ENCODE assay signal across 15 cellular contexts in genomic region chr3:136734382-136735070, GRCh38. TPM values are rescaled to one million over a fixed set of nuclear protein-coding genes. Genes with fewer than 3 reads are reported as not detected.
DNase-seq lines count a peak whose midpoint lies in the region; ATAC-seq lines count a peak whose summit lies in the region.
"Had no signal": no experiment of that assay in that cellular context is flagged by ENCODE, and none has a peak within 500 bp of the region (broad histone marks: within the 10 kb centered on the region; RNA-seq: fewer than 3 reads in every experiment).

No MANE protein-coding gene starts in this region.

- H3K4me3 Mint-ChIP-seq in activated CD4-positive, alpha-beta T cell treated with anti-CD3 and anti-CD28 coated beads for 36 hours, result no peak overlapping the region
- H3K4me3 Mint-ChIP-seq in central memory CD8-positive, alpha-beta T cell, result no peak overlapping the region
- H3K4me3 Mint-ChIP-seq in naive thymus-derived CD4-positive, alpha-beta T cell, result peak overlapping the region in 5 of 10 donors; percentile 2 to 40 (median 26)
- H3K4me3 Mint-ChIP-seq in activated CD8-positive, alpha-beta memory T cell treated with anti-CD3 and anti-CD28 coated beads, Interleukin-2, amount 10 ng/mL, durations not matched to agents 7 days and 5 days, result no peak overlapping the region
- H3K4me3 Mint-ChIP-seq: activated B cell treated with CpG ODN at 0.5 μM for 24 hours; activated naive CD4-positive, alpha-beta T cell treated with anti-CD3 and anti-CD28 coated beads, Interleukin-2, amount 10 ng/mL, durations not matched to agents 7 days and 5 days had no signal

- H3K36me3 Mint-ChIP-seq in activated CD4-positive, alpha-beta T cell treated with anti-CD3 and anti-CD28 coated beads for 36 hours (ENCODE audit: low read depth), result peaks cover 16% of the 10 kb centered on the region
- peaks cover 9% of the 10 kb centered on the region for H3K36me3 Mint-ChIP-seq in central memory CD8-positive, alpha-beta T cell (ENCODE audit: insufficient read depth)
- peaks cover 4 to 14% (median 7%) of the 10 kb centered on the region in 5 donors for H3K36me3 Mint-ChIP-seq in naive thymus-derived CD4-positive, alpha-beta T cell
- peaks cover 9% of the 10 kb centered on the region for H3K36me3 Mint-ChIP-seq in activated CD8-positive, alpha-beta memory T cell treated with anti-CD3 and anti-CD28 coated beads, Interleukin-2, amount 10 ng/mL, durations not matched to agents 7 days and 5 days

- no peak overlapping the region for H3K27ac ChIP-seq in naive thymus-derived CD4-positive, alpha-beta T cell (ENCODE audit: low read depth, low read length)
- H3K27ac ChIP-seq: GM23248, suprapubic skin had no signal

- no peaks in the 10 kb centered on the region for H3K9me3 ChIP-seq in naive thymus-derived CD4-positive, alpha-beta T cell (ENCODE audit: control insufficient read depth in 2 of 3, low read length in 3 of 3)
- H3K9me3 ChIP-seq: suprapubic skin had no signal

- H3K27me3 ChIP-seq in naive thymus-derived CD4-positive, alpha-beta T cell (ENCODE audit: control insufficient read depth in 2 of 2, insufficient read depth in 2 of 2, low read length in 2 of 2), result no peaks in the 10 kb centered on the region
- H3K27me3 ChIP-seq: suprapubic skin had no signal

- CTCF ChIA-PET in activated CD4-positive, alpha-beta T cell treated with anti-CD3 and anti-CD28 coated beads for 36 hours (lab: Charles Lee), result interaction anchor here (1.1 to 1.6 kb wide), 2 partner anchors 12 to 18 kb away, joined by 4 to 5 read pairs; partner anchors contain the start of gene STAG1
- CTCF ChIA-PET in naive thymus-derived CD4-positive, alpha-beta T cell (lab: Charles Lee), result interaction anchor here (0.6 to 1.4 kb wide), 4 partner anchors 18 to 453 kb away, joined by 3 to 5 read pairs (median 4); partner anchors contain the start of gene STAG1
- CTCF ChIA-PET in activated CD8-positive, alpha-beta memory T cell treated with anti-CD3 and anti-CD28 coated beads, Interleukin-2, amount 10 ng/mL, durations not matched to agents 7 days and 5 days (lab: Charles Lee), result interaction anchor here (1.2 kb wide), 1 partner anchor 18 kb away, joined by 4 read pairs; the partner anchor contains the start of gene STAG1

- intact Hi-C loops in activated CD4-positive, alpha-beta T cell treated with anti-CD3 and anti-CD28 coated beads for 36 hours (cut with DNase I, micrococcal nuclease), result no loop called here
- intact Hi-C loops in naive thymus-derived CD4-positive, alpha-beta T cell (cut with micrococcal nuclease), result loop anchor here in 1 of 2 donors (1.0 to 5.0 kb wide), 2 partner anchors 18 to 52 kb away; partner anchors contain the start of gene STAG1

- peaks cover 20 to 37% of the 10 kb centered on the region in 2 donors for H3K4me1 ChIP-seq in naive thymus-derived CD4-positive, alpha-beta T cell (ENCODE audit: control insufficient read depth in 2 of 2, insufficient read depth in 2 of 2, low read length in 2 of 2)

- ATAC-seq in activated CD4-positive, alpha-beta T cell treated with anti-CD3 and anti-CD28 coated beads for 36 hours, result no peak
- peak; percentile 52 for ATAC-seq in central memory CD8-positive, alpha-beta T cell (replicated peaks; ENCODE audit: extremely low read depth, poor library complexity, severe bottlenecking)
- peak; percentile 54 for ATAC-seq in naive thymus-derived CD4-positive, alpha-beta T cell
- no peak for ATAC-seq in HG03280 (IDR thresholded peaks at IDR 0.05; ENCODE audit: unreplicated experiment)
- no peak for ATAC-seq in activated CD8-positive, alpha-beta memory T cell treated with anti-CD3 and anti-CD28 coated beads, Interleukin-2, amount 10 ng/mL, durations not matched to agents 7 days and 5 days

- peak overlapping the region; percentile 42 for H3K27ac Mint-ChIP-seq in activated CD4-positive, alpha-beta T cell treated with anti-CD3 and anti-CD28 coated beads for 36 hours
- peak overlapping the region; percentile 74 for H3K27ac Mint-ChIP-seq in central memory CD8-positive, alpha-beta T cell (ENCODE audit: low read depth)
- peak overlapping the region in 7 of 9 donors; percentile 1 to 83 (median 32) for H3K27ac Mint-ChIP-seq in naive thymus-derived CD4-positive, alpha-beta T cell
- no peak overlapping the region for H3K27ac Mint-ChIP-seq in activated CD8-positive, alpha-beta memory T cell treated with anti-CD3 and anti-CD28 coated beads, Interleukin-2, amount 10 ng/mL, durations not matched to agents 7 days and 5 days
- H3K27ac Mint-ChIP-seq: activated B cell treated with CpG ODN at 0.5 μM for 24 hours; activated naive CD4-positive, alpha-beta T cell treated with anti-CD3 and anti-CD28 coated beads, Interleukin-2, amount 10 ng/mL, durations not matched to agents 7 days and 5 days had no signal

- H3K4me1 Mint-ChIP-seq in activated CD4-positive, alpha-beta T cell treated with anti-CD3 and anti-CD28 coated beads for 36 hours, result peaks cover 59% of the 10 kb centered on the region
- H3K4me1 Mint-ChIP-seq in central memory CD8-positive, alpha-beta T cell, result peaks cover 48% of the 10 kb centered on the region
- peaks cover 43 to 79% (median 62%) of the 10 kb centered on the region in 7 donors for H3K4me1 Mint-ChIP-seq in naive thymus-derived CD4-positive, alpha-beta T cell
- peaks cover 34% of the 10 kb centered on the region for H3K4me1 Mint-ChIP-seq in activated CD8-positive, alpha-beta memory T cell treated with anti-CD3 and anti-CD28 coated beads, Interleukin-2, amount 10 ng/mL, durations not matched to agents 7 days and 5 days

- H3K27me3 Mint-ChIP-seq in activated CD4-positive, alpha-beta T cell treated with anti-CD3 and anti-CD28 coated beads for 36 hours, result no peaks in the 10 kb centered on the region
- H3K27me3 Mint-ChIP-seq in central memory CD8-positive, alpha-beta T cell, result no peaks in the 10 kb centered on the region
- no peaks in the 10 kb centered on the region for H3K27me3 Mint-ChIP-seq in naive thymus-derived CD4-positive, alpha-beta T cell
- no peaks in the 10 kb centered on the region for H3K27me3 Mint-ChIP-seq in activated CD8-positive, alpha-beta memory T cell treated with anti-CD3 and anti-CD28 coated beads, Interleukin-2, amount 10 ng/mL, durations not matched to agents 7 days and 5 days
- H3K27me3 Mint-ChIP-seq: activated B cell treated with CpG ODN at 0.5 μM for 24 hours; activated naive CD4-positive, alpha-beta T cell treated with anti-CD3 and anti-CD28 coated beads, Interleukin-2, amount 10 ng/mL, durations not matched to agents 7 days and 5 days had no signal

- H3K4me3 ChIP-seq in naive thymus-derived CD4-positive, alpha-beta T cell (ENCODE audit: low read length), result no peak overlapping the region
- H3K4me3 ChIP-seq: GM23248, suprapubic skin had no signal

- H3K9me3 Mint-ChIP-seq in activated CD4-positive, alpha-beta T cell treated with anti-CD3 and anti-CD28 coated beads for 36 hours (ENCODE audit: low read depth), result no peaks in the 10 kb centered on the region
- H3K9me3 Mint-ChIP-seq in central memory CD8-positive, alpha-beta T cell, result no peaks in the 10 kb centered on the region
- no peaks in the 10 kb centered on the region for H3K9me3 Mint-ChIP-seq in naive thymus-derived CD4-positive, alpha-beta T cell
- H3K9me3 Mint-ChIP-seq in activated CD8-positive, alpha-beta memory T cell treated with anti-CD3 and anti-CD28 coated beads, Interleukin-2, amount 10 ng/mL, durations not matched to agents 7 days and 5 days (ENCODE audit: low read depth), result no peaks in the 10 kb centered on the region
- H3K9me3 Mint-ChIP-seq: activated B cell treated with CpG ODN at 0.5 μM for 24 hours; activated naive CD4-positive, alpha-beta T cell treated with anti-CD3 and anti-CD28 coated beads, Interleukin-2, amount 10 ng/mL, durations not matched to agents 7 days and 5 days had no signal

- H3K36me3 ChIP-seq in naive thymus-derived CD4-positive, alpha-beta T cell (ENCODE audit: control insufficient read depth in 2 of 3, insufficient read depth in 3 of 3, low read length in 3 of 3), result no peaks in the 10 kb centered on the region

- POLR2A ChIA-PET in activated CD4-positive, alpha-beta T cell treated with anti-CD3 and anti-CD28 coated beads for 36 hours (lab: Charles Lee), result interaction anchor here (0.7 kb wide), 1 partner anchor 21 kb away, joined by 11 read pairs; no protein-coding TSS in a partner anchor
- POLR2A ChIA-PET in naive thymus-derived CD4-positive, alpha-beta T cell (lab: Charles Lee), result no interaction called here

- DNase-seq in activated CD4-positive, alpha-beta T cell treated with anti-CD3 and anti-CD28 coated beads for 36 hours, result no peak
- DNase-seq in activated CD4-positive, alpha-beta T cell treated with anti-CD3 and anti-CD28 coated beads for 48 hours, result no peak
- DNase-seq in Kasumi-1 (lab: John Stamatoyannopoulos, UW) (peak; percentile 9 to 38), NCI-H187 (lab: John Stamatoyannopoulos, UW) (no peak)
- DNase-seq in central memory CD8-positive, alpha-beta T cell (ENCODE audit: low spot score in 2 of 2), result no peak
- peak in 1 of 9 donors; percentile 8 for DNase-seq in naive thymus-derived CD4-positive, alpha-beta T cell
- DNase-seq in activated CD8-positive, alpha-beta memory T cell treated with anti-CD3 and anti-CD28 coated beads, Interleukin-2, amount 10 ng/mL, durations not matched to agents 7 days and 5 days, result no peak
- DNase-seq: activated B cell treated with CpG ODN at 0.5 μM for 24 hours; activated naive CD4-positive, alpha-beta T cell treated with anti-CD3 and anti-CD28 coated beads, Interleukin-2, amount 10 ng/mL, durations not matched to agents 7 days and 5 days; GM23248; islet precursor cell; NCI-H1092 treated with DMSO at 0.1 percent for 48 hours; stimulated activated CD4-positive, alpha-beta T cell treated with anti-CD3 and anti-CD28 coated beads, Interleukin-4, amount 100 ng/mL, for 1 hour had no signal

RNA-seq across cellular contexts. Expression of gene STAG1, which starts 17.7 kb away (rescaled TPM):
- 10 to 100 TPM; 27.1 to 36.0 TPM for total RNA-seq in activated CD4-positive, alpha-beta T cell treated with anti-CD3 and anti-CD28 coated beads for 36 hours
- 10 to 100 TPM; 39.7 to 50.7 (median 43.6) TPM for total RNA-seq in naive thymus-derived CD4-positive, alpha-beta T cell
- polyA plus RNA-seq in naive thymus-derived CD4-positive, alpha-beta T cell, result 10 to 100 TPM; 18.5 to 19.2 TPM
- 10 to 100 TPM; 41.2 to 44.8 TPM for total RNA-seq in activated CD8-positive, alpha-beta memory T cell treated with anti-CD3 and anti-CD28 coated beads, Interleukin-2, amount 10 ng/mL, durations not matched to agents 7 days and 5 days

Comparison
In these comparisons a context has a peak if more than half of its experiments do, and no peak if none do; other contexts are left out.
1. ATAC-seq: peak in central memory CD8-positive, alpha-beta T cell (single experiment) and naive thymus-derived CD4-positive, alpha-beta T cell (single experiment); none in activated CD4-positive, alpha-beta T cell treated with anti-CD3 and anti-CD28 coated beads for 36 hours (single experiment), HG03280 (single experiment) and activated CD8-positive, alpha-beta memory T cell treated with anti-CD3 and anti-CD28 coated beads, Interleukin-2, amount 10 ng/mL, durations not matched to agents 7 days and 5 days (single experiment).
2. DNase-seq: peak in Kasumi-1 (2 of 2); none in activated CD4-positive, alpha-beta T cell treated with anti-CD3 and anti-CD28 coated beads for 36 hours (single experiment), activated CD4-positive, alpha-beta T cell treated with anti-CD3 and anti-CD28 coated beads for 48 hours (single experiment), central memory CD8-positive, alpha-beta T cell (0 of 2), NCI-H187 (0 of 2) and activated CD8-positive, alpha-beta memory T cell treated with anti-CD3 and anti-CD28 coated beads, Interleukin-2, amount 10 ng/mL, durations not matched to agents 7 days and 5 days (single experiment).